ENCODE assay signal across 8 cellular contexts in genomic region chr17:77843255-77843877, GRCh38.
DNase-seq lines count a peak whose midpoint lies in the region; ATAC-seq and TF ChIP-seq lines count a peak whose summit lies in the region.
"Not testable (repeated sequence)": the region's sequence is repeated elsewhere in the genome, so short reads cannot be mapped to it uniquely, and the experiment has no call there.

No MANE protein-coding gene starts in this region.

- peak overlapping the region; percentile 14 for H3K4me3 Mint-ChIP-seq in activated CD4-positive, alpha-beta T cell treated with anti-CD3 and anti-CD28 coated beads, Interleukin-2, amount 10 ng/mL, durations not matched to agents 7 days and 5 days
- H3K4me3 Mint-ChIP-seq in stimulated activated naive B cell treated with anti-CD40 and anti-IgM and Interleukin-4, amounts not matched to agents 10 μg/mL and 1 μg/mL and 100 μg/mL, for 72 hours: not testable (repeated sequence)

- 54 to 60% (median 59%) methylated on average over 13 of the region's 13 CpGs for WGBS in spleen, 5 donors

- H3K27me3 ChIP-seq in spleen (replicated peaks in 1 of 7): peaks cover 0 to 51% (median 0%) of the 10 kb centered on the region in 7 donors

- peak overlapping the region in 4 of 8 donors; percentile 9 to 68 (median 26) for H3K27ac ChIP-seq in spleen

- H3K27me3 Mint-ChIP-seq in activated CD4-positive, alpha-beta T cell treated with anti-CD3 and anti-CD28 coated beads, Interleukin-2, amount 10 ng/mL, durations not matched to agents 7 days and 5 days: not testable (repeated sequence)
- H3K27me3 Mint-ChIP-seq in stimulated activated naive B cell treated with anti-CD40 and anti-IgM and Interleukin-4, amounts not matched to agents 10 μg/mL and 1 μg/mL and 100 μg/mL, for 72 hours: peaks cover 31 to 41% of the 10 kb centered on the region in 2 donors

- not testable (repeated sequence) for H3K36me3 ChIP-seq in spleen

- H3K4me1 Mint-ChIP-seq in activated CD4-positive, alpha-beta T cell treated with anti-CD3 and anti-CD28 coated beads, Interleukin-2, amount 10 ng/mL, durations not matched to agents 7 days and 5 days: peaks cover 55% of the 10 kb centered on the region
- peaks cover 39 to 65% of the 10 kb centered on the region in 2 donors for H3K4me1 Mint-ChIP-seq in stimulated activated naive B cell treated with anti-CD40 and anti-IgM and Interleukin-4, amounts not matched to agents 10 μg/mL and 1 μg/mL and 100 μg/mL, for 72 hours

- not testable (repeated sequence) for H3K36me3 Mint-ChIP-seq in activated CD4-positive, alpha-beta T cell treated with anti-CD3 and anti-CD28 coated beads, Interleukin-2, amount 10 ng/mL, durations not matched to agents 7 days and 5 days (ENCODE audit: low read depth); stimulated activated naive B cell treated with anti-CD40 and anti-IgM and Interleukin-4, amounts not matched to agents 10 μg/mL and 1 μg/mL and 100 μg/mL, for 72 hours

- intact Hi-C loops in spleen (cut with DNase I; ENCODE audit: low total_unique reads): not testable (repeated sequence)

- H3K4me1 ChIP-seq in spleen: peaks cover 15 to 72% (median 54%) of the 10 kb centered on the region in 6 donors

- not testable (repeated sequence) for TF ChIP-seq CTCF in GM12864 (IDR thresholded peaks at IDR 0.05; ENCODE audit: low read depth, low read length, missing control alignments); fibroblast of mammary gland (conservative IDR thresholded peaks at IDR 0.05; ENCODE audit: control insufficient read depth, insufficient read depth, low read depth, low read length); spleen (IDR thresholded peaks at IDR 0.05 in 8 of 11, conservative IDR thresholded peaks at IDR 0.05 in 3 of 11)

- CTCF ChIA-PET in activated CD4-positive, alpha-beta T cell treated with anti-CD3 and anti-CD28 coated beads, Interleukin-2, amount 10 ng/mL, durations not matched to agents 7 days and 5 days (lab: Charles Lee): interaction anchor here (0.6 to 1.3 kb wide), 4 partner anchors 14 to 267 kb away, joined by 3 to 5 read pairs (median 3); partner anchors contain the start of gene TNRC6C

- not testable (repeated sequence) for H3K9me3 ChIP-seq in spleen

- peak; percentile 60 for ATAC-seq in HG02981 (IDR thresholded peaks at IDR 0.05; ENCODE audit: unreplicated experiment)
- peak; percentile 79 to 86 for ATAC-seq in stimulated activated naive B cell treated with anti-CD40 and anti-IgM and Interleukin-4, amounts not matched to agents 10 μg/mL and 1 μg/mL and 100 μg/mL, for 72 hours (replicated peaks)

- not testable (repeated sequence) for TF ChIP-seq POLR2A in spleen (IDR thresholded peaks at IDR 0.05)

- not testable (repeated sequence) for H3K4me3 ChIP-seq in GM12864 (ENCODE audit: low read depth, low read length); fibroblast of mammary gland (ENCODE audit: control insufficient read depth, low read depth, low read length); spleen

- POLR2A ChIA-PET in activated CD4-positive, alpha-beta T cell treated with anti-CD3 and anti-CD28 coated beads, Interleukin-2, amount 10 ng/mL, durations not matched to agents 7 days and 5 days (lab: Charles Lee): not testable (repeated sequence)

- DNase-seq in GM12864 (ENCODE audit: low read depth): peak; percentile 31
- peak; percentile 65 for DNase-seq in NOMO-1 treated with DMSO at 0.1 percent for 48 hours (lab: John Stamatoyannopoulos, UW; ENCODE audit: unreplicated experiment)
- DNase-seq in activated CD4-positive, alpha-beta T cell treated with anti-CD3 and anti-CD28 coated beads, Interleukin-2, amount 10 ng/mL, durations not matched to agents 7 days and 5 days: peak; percentile 82
- peak; percentile 68 for DNase-seq in activated gamma-delta T cell treated with anti-CD3 and anti-CD28 coated beads, Interleukin-2, amount 50 U/mL, for 16 hours (ENCODE audit: low read depth)
- peak; percentile 75 for DNase-seq in fibroblast of mammary gland (ENCODE audit: low read depth)
- DNase-seq in spleen: peak; percentile 61
- DNase-seq in stimulated activated naive B cell treated with anti-CD40 and anti-IgM and Interleukin-4, amounts not matched to agents 10 μg/mL and 1 μg/mL and 100 μg/mL, for 72 hours: peak; percentile 42

- H3K27ac Mint-ChIP-seq in activated CD4-positive, alpha-beta T cell treated with anti-CD3 and anti-CD28 coated beads, Interleukin-2, amount 10 ng/mL, durations not matched to agents 7 days and 5 days: peak overlapping the region; percentile 62
- peak overlapping the region; percentile 11 for H3K27ac Mint-ChIP-seq in stimulated activated naive B cell treated with anti-CD40 and anti-IgM and Interleukin-4, amounts not matched to agents 10 μg/mL and 1 μg/mL and 100 μg/mL, for 72 hours

- H3K9me3 Mint-ChIP-seq in activated CD4-positive, alpha-beta T cell treated with anti-CD3 and anti-CD28 coated beads, Interleukin-2, amount 10 ng/mL, durations not matched to agents 7 days and 5 days; stimulated activated naive B cell treated with anti-CD40 and anti-IgM and Interleukin-4, amounts not matched to agents 10 μg/mL and 1 μg/mL and 100 μg/mL, for 72 hours: not testable (repeated sequence)

Comparison
In these comparisons a context has a peak if more than half of its experiments do, and no peak if none do; other contexts are left out.
1. DNase-seq: peak in every context shown above with its lines; median percentile 82 in activated CD4-positive, alpha-beta T cell treated with anti-CD3 and anti-CD28 coated beads, Interleukin-2, amount 10 ng/mL, durations not matched to agents 7 days and 5 days; 75 in fibroblast of mammary gland; 68 in activated gamma-delta T cell treated with anti-CD3 and anti-CD28 coated beads, Interleukin-2, amount 50 U/mL, for 16 hours; 65 in NOMO-1 treated with DMSO at 0.1 percent for 48 hours; 61 in spleen; 42 in stimulated activated naive B cell treated with anti-CD40 and anti-IgM and Interleukin-4, amounts not matched to agents 10 μg/mL and 1 μg/mL and 100 μg/mL, for 72 hours; 31 in GM12864.